8 cellular contexts compared by ENCODE assay signal in genomic region chr3:23944007-23944760, GRCh38. TPM values are rescaled to one million over a fixed set of nuclear protein-coding genes. Genes with fewer than 3 reads are reported as not detected.
DNase-seq lines count a peak whose midpoint lies in the region; ATAC-seq, FAIRE-seq and TF ChIP-seq lines count a peak whose summit lies in the region.

No MANE protein-coding gene starts in this region.

- H3K9ac ChIP-seq in mammary epithelial cell (ENCODE audit: insufficient read depth, low read length) (peak overlapping the region; percentile 25), muscle layer of colon (ENCODE audit: low read length) (peak overlapping the region; percentile 44)

- TF ChIP-seq CTCF in AG04449 (IDR thresholded peaks at IDR 0.05; ENCODE audit: insufficient read depth, low read length, missing control alignments) (no peak), HFFc6 (IDR thresholded peaks at IDR 0.05) (no peak), mammary epithelial cell (conservative IDR thresholded peaks at IDR 0.05 in 1 of 2, IDR thresholded peaks at IDR 0.05 in 1 of 2; ENCODE audit: extremely low read depth in 1 of 2, insufficient read depth in 1 of 2, low read depth in 1 of 2, low read length in 2 of 2) (no peak), GM13976 (IDR thresholded peaks at IDR 0.05; ENCODE audit: borderline replicate concordance, control extremely low read depth, extremely low read depth, insufficient read depth, missing control alignments) (no peak)

- peak overlapping the region; percentile 99 for H2AFZ ChIP-seq in mammary epithelial cell (ENCODE audit: low read depth, low read length)

- POLR2A ChIA-PET in AG04449 (lab: Yijun Ruan, JAX) = interaction anchor here (0.6 to 1.2 kb wide), 3 partner anchors 24 to 27 kb away, joined by 3 read pairs; partner anchors contain the start of genes NKIRAS1 and RPL15

- H3K27me3 ChIP-seq in mammary epithelial cell (ENCODE audit: insufficient read depth, low read length) = no peaks in the 10 kb centered on the region
- no peaks in the 10 kb centered on the region for H3K27me3 ChIP-seq in muscle layer of colon (ENCODE audit: control insufficient read depth in 1 of 2, insufficient read depth in 2 of 2, low read length in 2 of 2)

- H3K27ac ChIP-seq in mammary epithelial cell (ENCODE audit: insufficient read depth, low read depth, low read length) (no peak overlapping the region), muscle layer of colon (ENCODE audit: low read depth, low read length) (peak overlapping the region; percentile 80)

- H3K27me3 Mint-ChIP-seq in HFFc6 (ENCODE audit: insufficient read depth) = peaks cover 2% of the 10 kb centered on the region; the same call in 1 of the 2 replicates

- H3K36me3 ChIP-seq in mammary epithelial cell (ENCODE audit: insufficient read depth, low read length) (no peaks in the 10 kb centered on the region), muscle layer of colon (ENCODE audit: insufficient read depth, low read length) (no peaks in the 10 kb centered on the region)

- ATAC-seq in GM18858 (IDR thresholded peaks at IDR 0.05; ENCODE audit: unreplicated experiment) = no peak

- peaks cover 14% of the 10 kb centered on the region for H3K79me2 ChIP-seq in mammary epithelial cell (ENCODE audit: insufficient read depth, low read length)

- H4K20me1 ChIP-seq in mammary epithelial cell (ENCODE audit: insufficient read depth, low read length) = no peaks in the 10 kb centered on the region

- WGBS in mammary epithelial cell (ENCODE audit: low coverage, missing lambda C conversion rate) = 19% methylated on average over 13 of the region's 13 CpGs

- no peak for DNase-seq in AG04449 (ENCODE audit: low read depth, low spot score)
- DNase-seq in HFFc6 = no peak
- no peak for DNase-seq in mammary epithelial cell
- DNase-seq in GM13976 (ENCODE audit: low spot score) = no peak
- DNase-seq in NCI-H128 (lab: John Stamatoyannopoulos, UW; ENCODE audit: unreplicated experiment) = no peak
- DNase-seq in GM12891 (ENCODE audit: insufficient read length, low spot score) = no peak

- peaks cover 25% of the 10 kb centered on the region for H3K4me1 ChIP-seq in mammary epithelial cell (ENCODE audit: insufficient read depth, low read length)
- H3K4me1 ChIP-seq in muscle layer of colon (ENCODE audit: insufficient read depth, low read length) = peaks cover 32% of the 10 kb centered on the region

- in situ Hi-C loops in mammary epithelial cell (cut with MboI; ENCODE audit: low sequenced_read_pairs in 2 of 2) = no loop called here
- in situ Hi-C loops in GM13976 (cut with MboI; ENCODE audit: low sequenced_read_pairs, unreplicated experiment) = no loop called here

- H3K4me3 Mint-ChIP-seq in HFFc6 = peak overlapping the region; percentile 85

- no peak for FAIRE-seq in GM12891 (lab: Jason Lieb, UNC)

- H3K27ac Mint-ChIP-seq in HFFc6 = peak overlapping the region; percentile 72

- peak overlapping the region; percentile 96 for H3K4me2 ChIP-seq in mammary epithelial cell (ENCODE audit: insufficient read depth, low read depth, low read length)

- peaks cover 9% of the 10 kb centered on the region for H3K36me3 Mint-ChIP-seq in HFFc6 (ENCODE audit: low read depth)

- CTCF ChIA-PET in AG04449 (lab: Yijun Ruan, JAX) = no interaction called here
- CTCF ChIA-PET in mammary epithelial cell (lab: Charles Lee; ENCODE audit: low non-redundant PET) = interaction anchor here (0.5 kb wide), 1 partner anchor 8 kb away, joined by 3 read pairs; no protein-coding TSS in a partner anchor

- no TSS peak for BruUV-seq in mammary epithelial cell (replicated peaks; lab: Mats Ljungman, UMichigan)

- no peak for TF ChIP-seq POLR2A in GM12891 (IDR thresholded peaks at IDR 0.05; ENCODE audit: low read depth, low read length)

- no peaks in the 10 kb centered on the region for H3K9me3 Mint-ChIP-seq in HFFc6

- H3K4me1 Mint-ChIP-seq in HFFc6 (ENCODE audit: low read depth) = peaks cover 35% of the 10 kb centered on the region

- no peaks in the 10 kb centered on the region for H3K9me3 ChIP-seq in mammary epithelial cell (replicated peaks; ENCODE audit: insufficient read depth, low read length)
- no peaks in the 10 kb centered on the region for H3K9me3 ChIP-seq in muscle layer of colon (ENCODE audit: low read length)

- peak overlapping the region; percentile 77 for H3K4me3 ChIP-seq in AG04449 (ENCODE audit: low read depth, low read length)
- peak overlapping the region in 2 of 3 experiments; percentile 71 to 89 for H3K4me3 ChIP-seq in mammary epithelial cell (replicated peaks in 1 of 3; ENCODE audit: insufficient read depth in 1 of 3, low read depth in 2 of 3, low read length in 3 of 3)
- H3K4me3 ChIP-seq in muscle layer of colon (ENCODE audit: low read depth in 1 of 2, low read length in 2 of 2) = peak overlapping the region; percentile 47 to 57

- dilution Hi-C loops in mammary epithelial cell (cut with HindIII; ENCODE audit: low sequenced_read_pairs) = no loop called here

- intact Hi-C loops in mammary epithelial cell (cut with micrococcal nuclease) = no loop called here

TF ChIP-seq in GM12891, 5 proteins besides CTCF, POLR2A, EP300 and RAD21:
- TF ChIP-seq SPI1 (IDR thresholded peaks at IDR 0.05; ENCODE audit: low read depth, low read length) (no peak), POU2F2 (IDR thresholded peaks at IDR 0.05; ENCODE audit: low read depth, low read length) (no peak), PAX5 (IDR thresholded peaks at IDR 0.05; ENCODE audit: insufficient read depth, low read length, severe bottlenecking) (no peak), POLR2AphosphoS5 (IDR thresholded peaks at IDR 0.05; ENCODE audit: low read depth, low read length) (no peak), TAF1 (IDR thresholded peaks at IDR 0.05; ENCODE audit: low read depth, low read length) (no peak)
TF ChIP-seq in GM12891: peak in this region for 0.

RNA-seq across cellular contexts. Expression of gene NR1D2, which starts 0.9 kb away (rescaled TPM):
- 10 to 100 TPM; 36.0 to 43.7 (median 40.9) TPM for total RNA-seq in HFFc6 (2021; fragmentation: NEBNext Ultra II Directional; extraction: Animal tissue kit (Norgen Biotek cat#: 25700))
- total RNA-seq in mammary epithelial cell = 10 to 100 TPM; 10.5 to 16.8 TPM
- 6.1 TPM for polyA plus RNA-seq in mammary epithelial cell
- polyA minus RNA-seq in mammary epithelial cell = 3.4 TPM
- 1.6 TPM for polyA plus RNA-seq in GM12891 (2012; ENCODE audit: low read depth, missing spikeins)

RNA-seq across cellular contexts. Expression of gene RPL15, which starts 27.3 kb away (rescaled TPM):
- total RNA-seq in HFFc6 (2021; fragmentation: NEBNext Ultra II Directional; extraction: Animal tissue kit (Norgen Biotek cat#: 25700)) = 1,000 to 10,000 TPM; 1,680 to 2,112 (median 1,953) TPM
- 1,000 to 10,000 TPM; 1,624 to 2,052 TPM for total RNA-seq in mammary epithelial cell
- polyA plus RNA-seq in mammary epithelial cell = 4,169 TPM
- polyA minus RNA-seq in mammary epithelial cell = 867 TPM
- polyA plus RNA-seq in GM12891 (2012; ENCODE audit: low read depth, missing spikeins) = 5,041 TPM

RNA-seq across cellular contexts. Expression of gene NKIRAS1, which starts 27.4 kb away (rescaled TPM):
- 10 to 100 TPM; 10.9 to 13.5 (median 11.6) TPM for total RNA-seq in HFFc6 (2021; fragmentation: NEBNext Ultra II Directional; extraction: Animal tissue kit (Norgen Biotek cat#: 25700))
- total RNA-seq in mammary epithelial cell = 1 to 10 TPM; 7.3 to 8.8 TPM
- 5.2 TPM for polyA plus RNA-seq in mammary epithelial cell
- polyA minus RNA-seq in mammary epithelial cell = 11.9 TPM
- 5.7 TPM for polyA plus RNA-seq in GM12891 (2012; ENCODE audit: low read depth, missing spikeins)
